In the genomic region with DNA sequence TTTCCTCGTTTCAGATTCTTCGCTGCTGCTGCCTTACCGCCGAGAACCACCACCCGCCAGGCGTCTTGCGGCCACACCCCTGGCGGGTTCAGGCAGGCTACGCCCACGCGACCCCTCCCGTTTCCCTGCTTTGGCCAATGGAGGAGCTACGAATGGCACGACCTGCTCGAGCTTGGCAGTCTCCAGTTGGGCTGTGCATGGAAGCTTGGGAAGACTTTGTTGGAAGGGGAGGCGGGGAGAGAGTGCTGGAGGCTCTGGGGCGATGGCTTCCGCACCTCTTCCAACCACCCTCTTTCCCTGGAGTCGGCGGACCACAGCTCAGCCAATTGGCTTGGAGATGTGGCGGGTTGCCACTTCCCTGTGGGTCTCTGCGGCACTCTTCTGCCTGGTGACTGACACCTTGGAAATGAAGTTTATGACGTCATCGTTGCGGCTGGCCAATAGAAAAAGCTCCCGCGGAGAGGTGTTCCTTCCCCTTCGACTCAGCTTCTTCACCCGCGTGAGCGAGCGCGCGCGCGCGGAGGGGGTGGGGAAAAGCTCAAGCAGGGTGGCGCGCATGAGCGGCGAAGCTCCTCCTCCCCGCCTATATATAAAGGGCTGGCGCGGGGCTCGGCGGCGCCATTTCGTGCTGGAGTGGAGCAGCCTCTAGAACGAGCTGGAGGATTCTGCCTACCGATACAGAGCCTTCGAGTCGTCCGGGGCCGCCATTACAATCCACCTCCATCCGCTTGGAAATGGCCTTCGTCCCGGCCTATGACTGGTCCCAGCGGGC, we compare ENCODE assay signal across 8 cellular contexts. TPM values are rescaled to one million over a fixed set of nuclear protein-coding genes. Genes with fewer than 3 reads are reported as not detected.
DNase-seq lines count a peak whose midpoint lies in the region; ATAC-seq and TF ChIP-seq lines count a peak whose summit lies in the region.

No MANE protein-coding gene starts in this region.

- H3K36me3 ChIP-seq in adrenal gland (replicated peaks in 1 of 2), result peaks cover 1 to 36% of the 10 kb centered on the region in 2 donors
- H3K36me3 ChIP-seq in trophoblast cell (ENCODE audit: control insufficient read depth in 1 of 2, insufficient read depth in 2 of 2, low read length in 2 of 2), result peaks cover 31 to 35% of the 10 kb centered on the region in 2 experiments
- H3K36me3 ChIP-seq in transverse colon, result peaks cover 0 to 23% (median 8%) of the 10 kb centered on the region in 4 donors

- peak; percentile 96 for DNase-seq in GM13976 (ENCODE audit: low spot score)
- DNase-seq in NCI-H1436 treated with DMSO at 0.1 percent for 48 hours (lab: John Stamatoyannopoulos, UW), result peak; percentile 97
- DNase-seq in T follicular helper cell (ENCODE audit: low read depth), result peak; percentile 100
- DNase-seq in adrenal gland, result peak; percentile 99 to 100 (median 100)
- peak; percentile 100 for DNase-seq in cardiac septum (ENCODE audit: low spot score)
- DNase-seq in trophoblast cell, result peak; percentile 100
- peak; percentile 100 for DNase-seq in transverse colon

- H3K27ac ChIP-seq in adrenal gland (peak overlapping the region; percentile 99 to 100 (median 100)), trophoblast cell (ENCODE audit: low read depth, low read length) (peak overlapping the region; percentile 100), transverse colon (peak overlapping the region; percentile 98 to 100 (median 99))

- H3K4me3 ChIP-seq in adrenal gland, result peak overlapping the region; percentile 78 to 90 (median 88)
- H3K4me3 ChIP-seq in trophoblast cell (ENCODE audit: low read depth, low read length), result peak overlapping the region; percentile 99
- peak overlapping the region; percentile 63 to 86 (median 84) for H3K4me3 ChIP-seq in transverse colon

- peak overlapping the region; percentile 50 for H2BK120ac ChIP-seq in trophoblast cell (ENCODE audit: insufficient read depth, low read length, poor library complexity)

- peak overlapping the region; percentile 79 for H4K12ac ChIP-seq in trophoblast cell (ENCODE audit: low read depth, low read length)

- peak; percentile 99 for TF ChIP-seq POLR2A in adrenal gland (IDR thresholded peaks at IDR 0.05)
- peak; percentile 100 for TF ChIP-seq POLR2A in transverse colon (IDR thresholded peaks at IDR 0.05)

- 0 to 1% (median 0%) methylated on average over 23 to 58 of the region's 58 CpGs for WGBS in adrenal gland, 4 donors
- WGBS in trophoblast cell (ENCODE audit: extremely low coverage, insufficient coverage, insufficient read length), result no CpG with 5 or more reads among the region's 58 CpGs
- WGBS in transverse colon (ENCODE audit: low coverage in 1 of 2), 2 donors, result 0% methylated on average over 58 of the region's 58 CpGs; no CpG with 5 or more reads in 1 of the 2 donors

- peak overlapping the region; percentile 94 for H3K4ac ChIP-seq in trophoblast cell (ENCODE audit: low read depth, low read length)

- H3K4me1 ChIP-seq in adrenal gland (replicated peaks in 1 of 2), result peaks cover 29 to 31% of the 10 kb centered on the region in 2 donors
- H3K4me1 ChIP-seq in trophoblast cell (ENCODE audit: control insufficient read depth in 1 of 2, insufficient read depth in 2 of 2, low read length in 2 of 2), result peaks cover 0 to 12% of the 10 kb centered on the region in 2 experiments
- H3K4me1 ChIP-seq in transverse colon, result peaks cover 25 to 40% (median 33%) of the 10 kb centered on the region in 4 donors

- no peak overlapping the region for H2BK12ac ChIP-seq in trophoblast cell (ENCODE audit: low read length)

- peak overlapping the region; percentile 82 for H2BK5ac ChIP-seq in trophoblast cell (ENCODE audit: low read depth, low read length, poor library complexity)

- ATAC-seq in HG02852 (IDR thresholded peaks at IDR 0.05; ENCODE audit: unreplicated experiment), result peak; percentile 46

- no peak overlapping the region for H3K23ac ChIP-seq in trophoblast cell (ENCODE audit: low read length)

- H3K4me2 ChIP-seq in trophoblast cell (ENCODE audit: low read length), result peak overlapping the region; percentile 87

- in situ Hi-C loops in GM13976 (cut with MboI; ENCODE audit: low sequenced_read_pairs, unreplicated experiment), result no loop called here
- in situ Hi-C loops in transverse colon (cut with MboI; ENCODE audit: low pct_ligation_motif_present in 1 of 4, low pct_unique_long_range_greater_than_20kb in 1 of 4, low sequenced_read_pairs in 3 of 4), result loop anchor here in 2 of 4 donors (10.0 to 25.0 kb wide), 2 partner anchors 87 to 441 kb away; partner anchors contain the start of genes CUTA (in 1 of the 2), PHF1 (in 1 of the 2) and SYNGAP1 (in 1 of the 2)

- no peak for TF ChIP-seq CTCF in GM13976 (IDR thresholded peaks at IDR 0.05; ENCODE audit: borderline replicate concordance, control extremely low read depth, extremely low read depth, insufficient read depth, missing control alignments)
- TF ChIP-seq CTCF in adrenal gland (IDR thresholded peaks at IDR 0.05), result peak in 2 of 6 experiments; percentile 12 to 38
- TF ChIP-seq CTCF in transverse colon (IDR thresholded peaks at IDR 0.05), result peak in 2 of 5 experiments; percentile 3 to 26

- no peaks in the 10 kb centered on the region for H3K27me3 ChIP-seq in adrenal gland
- no peaks in the 10 kb centered on the region for H3K27me3 ChIP-seq in trophoblast cell (ENCODE audit: insufficient read depth, low read length)
- H3K27me3 ChIP-seq in transverse colon, result no peaks in the 10 kb centered on the region

- no peaks in the 10 kb centered on the region for H3K9me3 ChIP-seq in adrenal gland (replicated peaks in 1 of 3)
- peaks cover 2% of the 10 kb centered on the region for H3K9me3 ChIP-seq in trophoblast cell (ENCODE audit: insufficient read depth, low read depth, low read length)
- no peaks in the 10 kb centered on the region for H3K9me3 ChIP-seq in transverse colon

- peaks cover 40% of the 10 kb centered on the region for H3K79me1 ChIP-seq in trophoblast cell (ENCODE audit: low read length)

- peak overlapping the region; percentile 25 for H2AK5ac ChIP-seq in trophoblast cell (ENCODE audit: low read length)

- peak overlapping the region; percentile 90 for H3K14ac ChIP-seq in trophoblast cell (ENCODE audit: low read length)

- H3K18ac ChIP-seq in trophoblast cell (ENCODE audit: low read length), result peak overlapping the region; percentile 82

- peak overlapping the region; percentile 90 for H4K91ac ChIP-seq in trophoblast cell (ENCODE audit: low read depth, low read length)

- peak overlapping the region; percentile 80 for H4K8ac ChIP-seq in trophoblast cell (ENCODE audit: low read depth, low read length)

- intact Hi-C loops in adrenal gland (cut with DNase I), result loop anchor here in 1 of 2 donors (5.0 kb wide), 1 partner anchor 79 kb away; no protein-coding TSS in a partner anchor
- intact Hi-C loops in cardiac septum (cut with DNase I), result loop anchor here (2.0 kb wide), 1 partner anchor 229 kb away; the partner anchor contains the start of genes RXRB and SLC39A7
- intact Hi-C loops in transverse colon (cut with DNase I; ENCODE audit: low total_unique reads), result no loop called here

- peak; percentile 23 for TF ChIP-seq EP300 in transverse colon (IDR thresholded peaks at IDR 0.05; ENCODE audit: low read depth)

- H2AFZ ChIP-seq in trophoblast cell (ENCODE audit: insufficient read depth, low read length, poor library complexity), result no peak overlapping the region

- H3K9ac ChIP-seq in trophoblast cell (ENCODE audit: low read length), result no peak overlapping the region

- H3K79me2 ChIP-seq in trophoblast cell (ENCODE audit: control insufficient read depth, insufficient read depth, low read length, poor library complexity), result peaks cover 52% of the 10 kb centered on the region

RNA-seq across cellular contexts. Expression of gene BRD2, which starts 3.4 kb away (rescaled TPM):
- total RNA-seq in adrenal gland (100 to 1,000 TPM; 134 to 196 (median 165) TPM), cardiac septum (88.7 TPM), transverse colon (100 to 1,000 TPM; 116 to 612 (median 238) TPM)
- polyA plus RNA-seq in adrenal gland, result 100 to 1,000 TPM; 127 to 288 (median 152) TPM
- polyA plus RNA-seq in trophoblast cell (2013), result 265 and 273 TPM in 2 replicates

RNA-seq across cellular contexts. Expression of gene HLA-DMA, which starts 18.9 kb away (rescaled TPM):
- 100 to 1,000 TPM in 5 of 8 donors, 10 to 100 TPM in 3; 40.3 to 269 (median 140) TPM for total RNA-seq in adrenal gland
- polyA plus RNA-seq in adrenal gland, result 100 to 1,000 TPM in 2 of 3 donors, 10 to 100 TPM in 1; 87.5 to 138 (median 108) TPM
- 13.7 TPM for total RNA-seq in cardiac septum
- 8.5 and 8.8 TPM in 2 replicates for polyA plus RNA-seq in trophoblast cell (2013)
- 10 to 100 TPM in 3 of 4 donors, 1 to 10 TPM in 1; 1.4 to 40.4 (median 20.8) TPM for total RNA-seq in transverse colon

RNA-seq across cellular contexts. Expression of gene HLA-DMB, which starts 30.9 kb away (rescaled TPM):
- total RNA-seq in adrenal gland (100 to 1,000 TPM in 1 of 8 donors, 10 to 100 TPM in 7; 37.3 to 118 (median 85.7) TPM), cardiac septum (7.9 TPM), transverse colon (10 to 100 TPM in 2 of 4 donors, 1 to 10 TPM in 2; 1.8 to 20.8 (median 13.2) TPM)
- 10 to 100 TPM in 2 of 3 donors, 1 to 10 TPM in 1; 9.1 to 41.2 (median 23.9) TPM for polyA plus RNA-seq in adrenal gland
- 2.4 and 2.5 TPM in 2 replicates for polyA plus RNA-seq in trophoblast cell (2013)

RNA-seq across cellular contexts. Expression of gene HLA-DOA, which starts 37.6 kb away (rescaled TPM):
- total RNA-seq in adrenal gland (10 to 100 TPM in 6 of 8 donors, 1 to 10 TPM in 2; 4.4 to 61.9 (median 24.7) TPM), cardiac septum (1.6 TPM), transverse colon (1 to 10 TPM in 3 of 4 donors, under 1 TPM in 1; 0.82 to 7.9 (median 2.6) TPM)
- 1 to 10 TPM; 1.6 to 4.2 (median 1.9) TPM for polyA plus RNA-seq in adrenal gland
- 0.05 and 0.08 TPM in 2 replicates for polyA plus RNA-seq in trophoblast cell (2013)

Comparison
In these comparisons a context has a peak if more than half of its experiments do, and no peak if none do; other contexts are left out.
1. Peak in every context shown above with its lines: DNase-seq, ATAC-seq, H3K4me3 ChIP-seq and H3K27ac ChIP-seq.